Comparison of ENCODE assay signal across 19 cellular contexts in genomic region chr5:128876848-128877387, GRCh38.
"Had no signal": no experiment of that assay in that cellular context is flagged by ENCODE, and none has a peak within 500 bp of the region (broad histone marks: within the 10 kb centered on the region; RNA-seq: fewer than 3 reads in every experiment).

No MANE protein-coding gene starts in this region.

- H3K9me3 ChIP-seq: SK-N-SH had no signal

- DNase-seq: KBM-7, MV-4-11, NCI-H1048, NCI-H1105 treated with DMSO at 0.1 percent for 48 hours, NCI-H1417 treated with DMSO at 0.1 percent for 48 hours, NCI-H146, NCI-H1694 treated with DMSO at 0.1 percent for 48 hours, NCI-H1930, NCI-H2081, NCI-H2171, NCI-H226, NCI-H446, NCI-H510A, NCI-H524 treated with DMSO at 0.1 percent for 48 hours, NCI-H69, NCI-H774, SHP77, SK-N-SH had no signal

- H3K27ac ChIP-seq: RWPE1 had no signal

- H3K9ac ChIP-seq: SK-N-SH had no signal

- H3K4me2 ChIP-seq: SK-N-SH had no signal
